In the genomic region with DNA sequence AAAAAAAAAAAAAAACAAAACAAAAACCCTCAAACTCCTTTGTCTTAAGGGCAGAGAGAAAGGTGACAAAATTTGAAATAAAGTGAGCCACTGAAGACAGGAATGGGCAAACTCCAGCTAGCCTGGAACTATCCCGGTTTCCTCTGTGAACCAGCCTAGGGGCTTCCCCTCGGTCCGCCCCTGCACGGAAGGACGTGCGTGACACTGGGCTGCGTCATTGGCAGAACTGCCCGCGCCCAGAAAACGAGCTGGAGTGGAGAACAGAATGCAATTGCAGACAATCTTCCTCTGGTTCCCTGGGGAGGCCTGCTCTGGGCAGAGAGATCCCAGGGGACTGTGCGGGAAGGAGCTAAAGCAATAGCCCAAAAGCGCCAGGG, we compare ENCODE assay signal across 8 cellular contexts. TPM values are rescaled to one million over a fixed set of nuclear protein-coding genes. Genes with fewer than 3 reads are reported as not detected.
A peak's percentile ranks its signal among the peaks of the same experiment; 100 is the strongest.
DNase-seq lines count a peak whose midpoint lies in the region; ATAC-seq and TF ChIP-seq lines count a peak whose summit lies in the region.

No MANE protein-coding gene starts in this region.

- WGBS in endodermal cell (ENCODE audit: insufficient coverage in 1 of 2, insufficient read length in 1 of 2), 2 experiments = 13 to 14% methylated on average over 12 of the region's 12 CpGs

- peak overlapping the region; percentile 1 for H3K9ac ChIP-seq in endodermal cell (ENCODE audit: extremely low read depth, low read length, poor library complexity, severe bottlenecking)

- peaks cover 10% of the 10 kb centered on the region for H3K4me1 Mint-ChIP-seq in activated B cell treated with CpG ODN at 0.5 μM for 24 hours
- peaks cover 28% of the 10 kb centered on the region for H3K4me1 Mint-ChIP-seq in endodermal cell
- H3K4me1 Mint-ChIP-seq in mesothelial cell of epicardium = peaks cover 78% of the 10 kb centered on the region
- H3K4me1 Mint-ChIP-seq in stimulated activated memory B cell treated with anti-CD40 and anti-IgM and Interleukin-4, amounts not matched to agents 10 μg/mL and 1 μg/mL and 100 μg/mL, for 72 hours = peaks cover 13% of the 10 kb centered on the region

- TF ChIP-seq CTCF in BE2C (IDR thresholded peaks at IDR 0.05; ENCODE audit: low read depth, low read length) (no peak), activated B cell treated with CpG ODN at 0.5 μM for 24 hours (IDR thresholded peaks at IDR 0.05) (no peak), endodermal cell (conservative IDR thresholded peaks at IDR 0.05) (no peak), mesothelial cell of epicardium (IDR thresholded peaks at IDR 0.05; ENCODE audit: unreplicated experiment) (no peak)

- H3K9me3 ChIP-seq in BE2C (no peaks in the 10 kb centered on the region), endodermal cell (ENCODE audit: control insufficient read depth, low read length) (no peaks in the 10 kb centered on the region)

- H3K4me1 ChIP-seq in BE2C (no peaks in the 10 kb centered on the region), endodermal cell (ENCODE audit: control insufficient read depth, insufficient read depth, low read length) (peaks cover 3% of the 10 kb centered on the region)

- H3K4me3 Mint-ChIP-seq in activated B cell treated with CpG ODN at 0.5 μM for 24 hours = peak overlapping the region; percentile 70
- peak overlapping the region; percentile 75 for H3K4me3 Mint-ChIP-seq in endodermal cell
- H3K4me3 Mint-ChIP-seq in mesothelial cell of epicardium = peak overlapping the region; percentile 84
- peak overlapping the region; percentile 63 for H3K4me3 Mint-ChIP-seq in stimulated activated memory B cell treated with anti-CD40 and anti-IgM and Interleukin-4, amounts not matched to agents 10 μg/mL and 1 μg/mL and 100 μg/mL, for 72 hours

- H3K27ac ChIP-seq in endodermal cell (ENCODE audit: low read depth, low read length) = no peak overlapping the region

- H3K36me3 Mint-ChIP-seq in activated B cell treated with CpG ODN at 0.5 μM for 24 hours (ENCODE audit: low read depth) (no peaks in the 10 kb centered on the region), endodermal cell (ENCODE audit: low read depth) (no peaks in the 10 kb centered on the region), mesothelial cell of epicardium (no peaks in the 10 kb centered on the region)
- H3K36me3 Mint-ChIP-seq in stimulated activated memory B cell treated with anti-CD40 and anti-IgM and Interleukin-4, amounts not matched to agents 10 μg/mL and 1 μg/mL and 100 μg/mL, for 72 hours = no peaks in the 10 kb centered on the region

- H3K27ac Mint-ChIP-seq in activated B cell treated with CpG ODN at 0.5 μM for 24 hours (no peak overlapping the region), endodermal cell (no peak overlapping the region), mesothelial cell of epicardium (peak overlapping the region; percentile 97)
- H3K27ac Mint-ChIP-seq in stimulated activated memory B cell treated with anti-CD40 and anti-IgM and Interleukin-4, amounts not matched to agents 10 μg/mL and 1 μg/mL and 100 μg/mL, for 72 hours = peak overlapping the region; percentile 46

- CTCF ChIA-PET in activated B cell treated with CpG ODN at 0.5 μM for 24 hours (lab: Charles Lee) = no interaction called here

- ATAC-seq in GM18909 (IDR thresholded peaks at IDR 0.05; ENCODE audit: poor library complexity, unreplicated experiment) = peak; percentile 51
- peak; percentile 44 for ATAC-seq in HG03342 (IDR thresholded peaks at IDR 0.05; ENCODE audit: unreplicated experiment)
- ATAC-seq in activated B cell treated with CpG ODN at 0.5 μM for 24 hours (ENCODE audit: low read depth) = peak; percentile 40
- ATAC-seq in stimulated activated memory B cell treated with anti-CD40 and anti-IgM and Interleukin-4, amounts not matched to agents 10 μg/mL and 1 μg/mL and 100 μg/mL, for 72 hours = peak; percentile 74

- peaks cover 17% of the 10 kb centered on the region for H3K27me3 Mint-ChIP-seq in activated B cell treated with CpG ODN at 0.5 μM for 24 hours
- H3K27me3 Mint-ChIP-seq in endodermal cell (ENCODE audit: insufficient read depth) = peaks cover 10% of the 10 kb centered on the region
- no peaks in the 10 kb centered on the region for H3K27me3 Mint-ChIP-seq in mesothelial cell of epicardium (ENCODE audit: low read depth)
- peaks cover 6% of the 10 kb centered on the region for H3K27me3 Mint-ChIP-seq in stimulated activated memory B cell treated with anti-CD40 and anti-IgM and Interleukin-4, amounts not matched to agents 10 μg/mL and 1 μg/mL and 100 μg/mL, for 72 hours

- POLR2A ChIA-PET in activated B cell treated with CpG ODN at 0.5 μM for 24 hours (lab: Charles Lee) = no interaction called here

- H3K27me3 ChIP-seq in BE2C = no peaks in the 10 kb centered on the region
- peaks cover 12% of the 10 kb centered on the region for H3K27me3 ChIP-seq in endodermal cell (ENCODE audit: control insufficient read depth, insufficient read depth, low read length, poor library complexity, severe bottlenecking)

- H3K36me3 ChIP-seq in BE2C = no peaks in the 10 kb centered on the region
- H3K36me3 ChIP-seq in endodermal cell (ENCODE audit: control insufficient read depth, insufficient read depth, low read length) = no peaks in the 10 kb centered on the region

- intact Hi-C loops in activated B cell treated with CpG ODN at 0.5 μM for 24 hours (cut with micrococcal nuclease) = no loop called here

- DNase-seq in BE2C = peak; percentile 62
- no peak for DNase-seq in activated B cell treated with CpG ODN at 0.5 μM for 24 hours
- DNase-seq in endodermal cell = peak; percentile 74
- peak; percentile 28 to 65 for DNase-seq in mesothelial cell of epicardium (ENCODE audit: low spot score in 2 of 2, unreplicated experiment in 2 of 2)
- no peak for DNase-seq in NCI-H1694 treated with DMSO at 0.1 percent for 48 hours (lab: John Stamatoyannopoulos, UW)

- H3K9me3 Mint-ChIP-seq in activated B cell treated with CpG ODN at 0.5 μM for 24 hours (no peaks in the 10 kb centered on the region), endodermal cell (no peaks in the 10 kb centered on the region), mesothelial cell of epicardium (no peaks in the 10 kb centered on the region)
- H3K9me3 Mint-ChIP-seq in stimulated activated memory B cell treated with anti-CD40 and anti-IgM and Interleukin-4, amounts not matched to agents 10 μg/mL and 1 μg/mL and 100 μg/mL, for 72 hours = no peaks in the 10 kb centered on the region

- peak overlapping the region; percentile 59 for H3K4me3 ChIP-seq in BE2C (ENCODE audit: low read depth, low read length)
- peak overlapping the region; percentile 81 for H3K4me3 ChIP-seq in endodermal cell (ENCODE audit: low read length)

RNA-seq across cellular contexts. Expression of gene RAB38, which starts 0.6 kb away (rescaled TPM):
- polyA plus RNA-seq in BE2C (2012; ENCODE audit: insufficient read depth, insufficient read length, low read depth) = not detected
- total RNA-seq in activated B cell treated with CpG ODN at 0.5 μM for 24 hours = 0.24 and 0.46 TPM in 2 replicates
- total RNA-seq in endodermal cell = 10 to 100 TPM; 12.3 to 15.0 TPM
- polyA plus RNA-seq in endodermal cell (2013, experiment 1 of 2) = 10.2 TPM
- 8.0 TPM for polyA plus RNA-seq in endodermal cell (2013, experiment 2 of 2)
- 44.3 to 48.4 TPM (median 46.7 TPM) in 3 replicates for total RNA-seq in mesothelial cell of epicardium

Comparison
In these comparisons a context has a peak if more than half of its experiments do, and no peak if none do; other contexts are left out.
1. DNase-seq: peak in BE2C (single experiment), endodermal cell (single experiment) and mesothelial cell of epicardium (2 of 2); none in activated B cell treated with CpG ODN at 0.5 μM for 24 hours (single experiment) and NCI-H1694 treated with DMSO at 0.1 percent for 48 hours (single experiment).
2. H3K27ac Mint-ChIP-seq: peak in mesothelial cell of epicardium (single experiment) and stimulated activated memory B cell treated with anti-CD40 and anti-IgM and Interleukin-4, amounts not matched to agents 10 μg/mL and 1 μg/mL and 100 μg/mL, for 72 hours (single experiment); none in activated B cell treated with CpG ODN at 0.5 μM for 24 hours (single experiment) and endodermal cell (single experiment).
3. Peak in every context shown above with its lines, with median percentiles within 50 percentile points of each other: ATAC-seq and H3K4me3 Mint-ChIP-seq.